31 cellular contexts compared by ENCODE assay signal in genomic region chr2:31196622-31197021, GRCh38. TPM values are rescaled to one million over a fixed set of nuclear protein-coding genes. Genes with fewer than 3 reads are reported as not detected.
"Had no signal": no experiment of that assay in that cellular context is flagged by ENCODE, and none has a peak within 500 bp of the region (broad histone marks: within the 10 kb centered on the region; RNA-seq: fewer than 3 reads in every experiment).

No MANE protein-coding gene starts in this region.

- H3K9me3 ChIP-seq: heart left ventricle, pancreas, prostate gland, suprapubic skin, tibial artery had no signal

- H3K27ac Mint-ChIP-seq: activated CD4-positive, alpha-beta memory T cell treated with anti-CD3 and anti-CD28 coated beads, Interleukin-2, amount 10 ng/mL, durations not matched to agents 7 days and 5 days; activated CD4-positive, alpha-beta T cell treated with anti-CD3 and anti-CD28 coated beads, Interleukin-2, amount 10 ng/mL, durations not matched to agents 7 days and 5 days; activated T-cell treated with anti-CD3 and anti-CD28 coated beads, Interleukin-2, amount 50 U/mL, for 24 hours; activated T-helper 17 cell treated with anti-CD3 and anti-CD28 coated beads, Interleukin-2, amount 50 U/mL, for 72 hours; naive thymus-derived CD4-positive, alpha-beta T cell; WTC11 had no signal

- H3K9me3 Mint-ChIP-seq: activated CD4-positive, alpha-beta memory T cell treated with anti-CD3 and anti-CD28 coated beads, Interleukin-2, amount 10 ng/mL, durations not matched to agents 7 days and 5 days; activated CD4-positive, alpha-beta T cell treated with anti-CD3 and anti-CD28 coated beads, Interleukin-2, amount 10 ng/mL, durations not matched to agents 7 days and 5 days; activated T-cell treated with anti-CD3 and anti-CD28 coated beads, Interleukin-2, amount 50 U/mL, for 24 hours had no signal

- H3K36me3 Mint-ChIP-seq: WTC11 had no signal

- H3K36me3 ChIP-seq: heart left ventricle, pancreas, prostate gland, suprapubic skin, tibial artery had no signal

- H3K4me1 Mint-ChIP-seq: activated CD4-positive, alpha-beta memory T cell treated with anti-CD3 and anti-CD28 coated beads, Interleukin-2, amount 10 ng/mL, durations not matched to agents 7 days and 5 days; activated CD4-positive, alpha-beta T cell treated with anti-CD3 and anti-CD28 coated beads, Interleukin-2, amount 10 ng/mL, durations not matched to agents 7 days and 5 days; activated T-helper 17 cell treated with anti-CD3 and anti-CD28 coated beads, Interleukin-2, amount 50 U/mL, for 72 hours; naive thymus-derived CD4-positive, alpha-beta T cell had no signal

- ATAC-seq: activated T-helper 17 cell treated with anti-CD3 and anti-CD28 coated beads, Interleukin-2, amount 50 U/mL, for 72 hours; heart left ventricle; left cardiac atrium; left ventricle myocardium superior; naive thymus-derived CD4-positive, alpha-beta T cell; pancreas; WTC11 had no signal

- H3K27me3 ChIP-seq: heart left ventricle, pancreas, suprapubic skin, tibial artery had no signal

- H3K4me2 ChIP-seq: smooth muscle cell had no signal

- H3K27me3 Mint-ChIP-seq: activated CD4-positive, alpha-beta memory T cell treated with anti-CD3 and anti-CD28 coated beads, Interleukin-2, amount 10 ng/mL, durations not matched to agents 7 days and 5 days; activated CD4-positive, alpha-beta T cell treated with anti-CD3 and anti-CD28 coated beads, Interleukin-2, amount 10 ng/mL, durations not matched to agents 7 days and 5 days; activated T-cell treated with anti-CD3 and anti-CD28 coated beads, Interleukin-2, amount 50 U/mL, for 24 hours; activated T-helper 17 cell treated with anti-CD3 and anti-CD28 coated beads, Interleukin-2, amount 50 U/mL, for 72 hours had no signal

- H3K27ac ChIP-seq: heart left ventricle, pancreas, prostate gland, suprapubic skin, tibial artery had no signal

- FAIRE-seq: colon, endometrium, pancreas had no signal

- H3K4me3 Mint-ChIP-seq: activated CD4-positive, alpha-beta memory T cell treated with anti-CD3 and anti-CD28 coated beads, Interleukin-2, amount 10 ng/mL, durations not matched to agents 7 days and 5 days; activated CD4-positive, alpha-beta T cell treated with anti-CD3 and anti-CD28 coated beads, Interleukin-2, amount 10 ng/mL, durations not matched to agents 7 days and 5 days; activated T-cell treated with anti-CD3 and anti-CD28 coated beads, Interleukin-2, amount 50 U/mL, for 24 hours; activated T-helper 17 cell treated with anti-CD3 and anti-CD28 coated beads, Interleukin-2, amount 50 U/mL, for 72 hours; naive thymus-derived CD4-positive, alpha-beta T cell; WTC11 had no signal

- H3K4me3 ChIP-seq: heart left ventricle, pancreas, prostate gland, smooth muscle cell, suprapubic skin, tibial artery had no signal

- H3K4me1 ChIP-seq: heart left ventricle, pancreas, prostate gland, suprapubic skin, tibial artery had no signal

- DNase-seq: activated CD4-positive, alpha-beta memory T cell treated with anti-CD3 and anti-CD28 coated beads, Interleukin-2, amount 10 ng/mL, durations not matched to agents 7 days and 5 days; activated CD4-positive, alpha-beta T cell treated with anti-CD3 and anti-CD28 coated beads for 1 hour; activated CD4-positive, alpha-beta T cell treated with anti-CD3 and anti-CD28 coated beads, Interleukin-2, amount 10 ng/mL, durations not matched to agents 7 days and 5 days; activated CD8-positive, alpha-beta memory T cell treated with anti-CD3 and anti-CD28 coated beads, Interleukin-2, amount 50 U/mL, for 48 hours; activated gamma-delta T cell treated with Interleukin-2 at 50 U/mL for 16 hours; activated naive CD4-positive, alpha-beta T cell treated with anti-CD3 and anti-CD28 coated beads, Interleukin-2, amount 50 U/mL, for 16 hours; activated T-cell treated with anti-CD3 and anti-CD28 coated beads, Interleukin-2, amount 50 U/mL, for 24 hours; amniotic stem cell; dermis blood vessel endothelial cell; effector CD8-positive, alpha-beta T cell; erythroblast; foreskin fibroblast; heart left ventricle; left cardiac atrium; left ventricle myocardium superior; midbrain; naive thymus-derived CD4-positive, alpha-beta T cell; pancreas; stimulated activated CD4-positive, alpha-beta T cell treated with anti-CD3 and anti-CD28 coated beads, Interleukin-1b, Interleukin-23, amount 100 ng/mL, for 48 hours; stimulated activated CD4-positive, alpha-beta T cell treated with anti-CD3 and anti-CD28 coated beads, Interleukin-4, amount 100 ng/mL, for 4 hours; stimulated activated naive CD4-positive, alpha-beta T cell; T-helper 2 cell; tibial artery had no signal

RNA-seq across cellular contexts. Expression of gene CAPN14, which starts 20.7 kb away (rescaled TPM):
- total RNA-seq: dermis blood vessel endothelial cell had no signal

RNA-seq across cellular contexts. Expression of gene GALNT14, which starts 58.4 kb away (rescaled TPM):
- total RNA-seq: activated CD4-positive, alpha-beta memory T cell treated with anti-CD3 and anti-CD28 coated beads, Interleukin-2, amount 10 ng/mL, durations not matched to agents 7 days and 5 days; activated CD4-positive, alpha-beta T cell treated with anti-CD3 and anti-CD28 coated beads, Interleukin-2, amount 10 ng/mL, durations not matched to agents 7 days and 5 days; lung microvascular endothelial cell had no signal
- polyA plus RNA-seq: naive thymus-derived CD4-positive, alpha-beta T cell had no signal
